Comparison of ENCODE assay signal across 2 cellular contexts in genomic region chr17:13594310-13594709, GRCh38.
TF ChIP-seq lines count a peak whose summit lies in the region.

No MANE protein-coding gene starts in this region.

TF ChIP-seq in IMR-90, 13 proteins besides CTCF, POLR2A, EP300 and RAD21:
- TF ChIP-seq BHLHE40 (IDR thresholded peaks at IDR 0.05; ENCODE audit: low read depth, low read length), result no peak
- no peak for TF ChIP-seq MAZ (IDR thresholded peaks at IDR 0.05; ENCODE audit: borderline replicate concordance, low read depth, low read length)
- no peak for TF ChIP-seq SMC3 (IDR thresholded peaks at IDR 0.05; ENCODE audit: low read depth, low read length)
- no peak for TF ChIP-seq CHD1 (IDR thresholded peaks at IDR 0.05; ENCODE audit: low read depth, low read length)
- no peak for TF ChIP-seq NFE2L2 (IDR thresholded peaks at IDR 0.05; ENCODE audit: low read depth, low read length)
- no peak for TF ChIP-seq RFX5 (IDR thresholded peaks at IDR 0.05; ENCODE audit: low read depth, low read length)
- TF ChIP-seq MXI1 (IDR thresholded peaks at IDR 0.05; ENCODE audit: borderline replicate concordance, low read depth, low read length), result no peak
- no peak for TF ChIP-seq MAFK (IDR thresholded peaks at IDR 0.05; ENCODE audit: low read depth, low read length)
- TF ChIP-seq FOS (IDR thresholded peaks at IDR 0.05; ENCODE audit: low read depth, low read length), result no peak
- TF ChIP-seq, protein P1, sequence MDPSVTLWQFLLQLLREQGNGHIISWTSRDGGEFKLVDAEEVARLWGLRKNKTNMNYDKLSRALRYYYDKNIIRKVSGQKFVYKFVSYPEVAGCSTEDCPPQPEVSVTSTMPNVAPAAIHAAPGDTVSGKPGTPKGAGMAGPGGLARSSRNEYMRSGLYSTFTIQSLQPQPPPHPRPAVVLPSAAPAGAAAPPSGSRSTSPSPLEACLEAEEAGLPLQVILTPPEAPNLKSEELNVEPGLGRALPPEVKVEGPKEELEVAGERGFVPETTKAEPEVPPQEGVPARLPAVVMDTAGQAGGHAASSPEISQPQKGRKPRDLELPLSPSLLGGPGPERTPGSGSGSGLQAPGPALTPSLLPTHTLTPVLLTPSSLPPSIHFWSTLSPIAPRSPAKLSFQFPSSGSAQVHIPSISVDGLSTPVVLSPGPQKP (IDR thresholded peaks at IDR 0.05; ENCODE audit: borderline replicate concordance, low read depth, low read length), result no peak

TF ChIP-seq in K562, 482 proteins besides CTCF, POLR2A, EP300 and RAD21:
- TF ChIP-seq SAFB (IDR thresholded peaks at IDR 0.05; ENCODE audit: borderline replicate concordance, low read depth, low read length), result no peak
- TF ChIP-seq CEBPB (tag; IDR thresholded peaks at IDR 0.05), result no peak
- no peak for TF ChIP-seq USF1 (CRISPR knock-in tag; IDR thresholded peaks at IDR 0.05)
- TF ChIP-seq ZNF830 (CRISPR knock-in tag; IDR thresholded peaks at IDR 0.05), result no peak
- TF ChIP-seq TEAD1 (CRISPR knock-in tag; IDR thresholded peaks at IDR 0.05), result no peak
- TF ChIP-seq FOXK1 (CRISPR knock-in tag; IDR thresholded peaks at IDR 0.05; ENCODE audit: borderline replicate concordance), result no peak
- no peak for TF ChIP-seq GATAD2A (IDR thresholded peaks at IDR 0.05)
- no peak for TF ChIP-seq POLR2H (tag; IDR thresholded peaks at IDR 0.05; ENCODE audit: low read depth)
- no peak for TF ChIP-seq HOMEZ (CRISPR knock-in tag; IDR thresholded peaks at IDR 0.05)
- TF ChIP-seq SOX6 (IDR thresholded peaks at IDR 0.05), result no peak
